8 cellular contexts compared by ENCODE assay signal in the genomic region with DNA sequence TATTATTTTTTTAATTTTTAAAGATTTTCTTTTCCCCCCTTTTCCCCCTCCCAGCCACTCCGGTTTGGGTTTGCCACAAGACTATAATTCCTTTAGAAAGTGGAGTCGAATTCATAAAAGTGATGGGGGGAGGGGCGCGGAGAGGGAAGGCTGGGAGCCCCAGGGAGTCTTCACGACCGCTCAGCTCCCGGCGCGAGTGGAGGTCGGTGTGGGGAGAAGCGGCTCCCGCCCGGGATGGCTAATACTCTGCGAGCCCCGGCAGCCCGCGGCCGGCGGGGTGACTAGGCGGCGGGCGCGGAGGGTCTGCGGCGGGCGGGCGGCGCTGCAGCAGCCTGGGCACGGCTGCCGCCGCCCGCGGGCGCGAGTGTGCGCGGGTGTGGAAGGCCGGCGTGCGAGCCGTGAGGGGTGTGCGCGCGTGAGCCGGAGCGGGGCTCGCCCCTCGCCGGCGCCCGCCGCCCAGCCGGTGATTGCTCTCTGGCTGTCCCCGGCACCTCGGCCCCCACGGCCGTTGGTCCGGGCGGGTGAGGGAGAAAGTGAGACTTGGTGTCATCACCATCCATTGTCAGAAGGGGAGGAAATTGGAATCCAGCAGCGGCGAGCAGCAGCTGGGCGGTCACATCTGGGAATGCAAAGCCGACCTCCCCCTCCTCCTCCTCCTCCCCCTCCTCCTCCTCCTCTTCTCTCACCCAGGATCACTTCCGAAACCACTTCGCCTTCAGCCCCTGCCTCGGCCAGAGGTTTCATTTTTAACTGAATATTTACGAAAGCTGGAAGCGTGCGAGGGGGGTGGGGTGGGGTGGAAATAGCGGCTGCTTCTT. TPM values are rescaled to one million over a fixed set of nuclear protein-coding genes. Genes with fewer than 3 reads are reported as not detected.
DNase-seq lines count a peak whose midpoint lies in the region; ATAC-seq and TF ChIP-seq lines count a peak whose summit lies in the region.

A gene with protein sequence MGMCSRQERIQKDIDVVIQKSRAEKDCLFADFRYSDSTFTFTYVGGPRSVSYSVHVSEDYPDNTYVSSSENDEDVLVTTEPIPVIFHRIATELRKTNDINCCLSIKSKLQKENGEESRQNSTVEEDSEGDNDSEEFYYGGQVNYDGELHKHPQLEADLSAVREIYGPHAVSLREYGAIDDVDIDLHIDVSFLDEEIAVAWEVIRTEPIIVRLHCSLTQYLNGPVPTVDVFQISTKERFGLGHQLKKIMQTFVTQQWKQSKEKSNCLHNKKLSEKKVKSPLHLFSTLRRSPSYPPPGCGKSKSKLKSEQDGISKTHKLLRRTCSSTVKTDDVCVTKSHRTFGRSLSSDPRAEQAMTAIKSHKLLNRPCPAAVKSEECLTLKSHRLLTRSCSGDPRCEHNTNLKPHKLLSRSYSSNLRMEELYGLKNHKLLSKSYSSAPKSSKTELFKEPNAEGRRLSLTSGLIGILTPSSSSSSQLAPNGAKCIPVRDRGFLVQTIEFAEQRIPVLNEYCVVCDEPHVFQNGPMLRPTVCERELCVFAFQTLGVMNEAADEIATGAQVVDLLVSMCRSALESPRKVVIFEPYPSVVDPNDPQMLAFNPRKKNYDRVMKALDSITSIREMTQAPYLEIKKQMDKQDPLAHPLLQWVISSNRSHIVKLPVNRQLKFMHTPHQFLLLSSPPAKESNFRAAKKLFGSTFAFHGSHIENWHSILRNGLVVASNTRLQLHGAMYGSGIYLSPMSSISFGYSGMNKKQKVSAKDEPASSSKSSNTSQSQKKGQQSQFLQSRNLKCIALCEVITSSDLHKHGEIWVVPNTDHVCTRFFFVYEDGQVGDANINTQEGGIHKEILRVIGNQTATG (plus strand): TSS at position 377 of the 818 bp plus-strand sequence. CDS start 459 bp downstream, outside the sequence.

- H3K4me1 Mint-ChIP-seq in activated T-helper 1 cell treated with anti-CD3 and anti-CD28 coated beads, Interleukin-12 subunit alpha, Interleukin-12 subunit beta, Interleukin-2, Interleukin-4 antibody, amounts not matched to agents 30 ng/mL and 10 ng/mL and 1 ng/mL, durations not matched to agents 14 hours and 24 hours and 36 hours (ENCODE audit: low read depth): peaks cover 47% of the 10 kb centered on the region
- H3K4me1 Mint-ChIP-seq in natural killer cell treated with Interleukin-12 subunit alpha and Interleukin-12 subunit beta and Interleukin-15 and Interleukin-18, amount 100 ng/mL, for 72 hours (ENCODE audit: low read depth in 2 of 2): peaks cover 36 to 43% of the 10 kb centered on the region in 2 donors

- no peaks in the 10 kb centered on the region for H3K36me3 ChIP-seq in OCI-LY3 (replicated peaks; ENCODE audit: low read depth, low read length)

- H3K4me3 Mint-ChIP-seq in activated T-helper 1 cell treated with anti-CD3 and anti-CD28 coated beads, Interleukin-12 subunit alpha, Interleukin-12 subunit beta, Interleukin-2, Interleukin-4 antibody, amounts not matched to agents 30 ng/mL and 10 ng/mL and 1 ng/mL, durations not matched to agents 14 hours and 24 hours and 36 hours: peak within 1 kb of the TSS; percentile 97
- H3K4me3 Mint-ChIP-seq in natural killer cell treated with Interleukin-12 subunit alpha and Interleukin-12 subunit beta and Interleukin-15 and Interleukin-18, amount 100 ng/mL, for 72 hours: peak within 1 kb of the TSS; percentile 92

- H3K79me2 ChIP-seq in OCI-LY3 (ENCODE audit: low read length): peaks cover 26% of the 10 kb centered on the region

- no peaks in the 10 kb centered on the region for H4K20me1 ChIP-seq in OCI-LY3 (ENCODE audit: insufficient read depth, low read length)

- peaks cover 14% of the 10 kb centered on the region for H3K36me3 Mint-ChIP-seq in activated T-helper 1 cell treated with anti-CD3 and anti-CD28 coated beads, Interleukin-12 subunit alpha, Interleukin-12 subunit beta, Interleukin-2, Interleukin-4 antibody, amounts not matched to agents 30 ng/mL and 10 ng/mL and 1 ng/mL, durations not matched to agents 14 hours and 24 hours and 36 hours (ENCODE audit: low read depth)
- peaks cover 7% of the 10 kb centered on the region for H3K36me3 Mint-ChIP-seq in natural killer cell treated with Interleukin-12 subunit alpha and Interleukin-12 subunit beta and Interleukin-15 and Interleukin-18, amount 100 ng/mL, for 72 hours

- intact Hi-C loops in activated T-helper 1 cell treated with anti-CD3 and anti-CD28 coated beads, Interleukin-12 subunit alpha, Interleukin-12 subunit beta, Interleukin-2, Interleukin-4 antibody, amounts not matched to agents 30 ng/mL and 10 ng/mL and 1 ng/mL, durations not matched to agents 14 hours and 24 hours and 36 hours (cut with micrococcal nuclease): loop anchor here (1.0 to 2.0 kb wide), 3 partner anchors 102 to 226 kb away; partner anchors contain the start of gene EMB

- H3K27ac Mint-ChIP-seq in activated T-helper 1 cell treated with anti-CD3 and anti-CD28 coated beads, Interleukin-12 subunit alpha, Interleukin-12 subunit beta, Interleukin-2, Interleukin-4 antibody, amounts not matched to agents 30 ng/mL and 10 ng/mL and 1 ng/mL, durations not matched to agents 14 hours and 24 hours and 36 hours: peak within 1 kb of the TSS; percentile 99
- H3K27ac Mint-ChIP-seq in natural killer cell treated with Interleukin-12 subunit alpha and Interleukin-12 subunit beta and Interleukin-15 and Interleukin-18, amount 100 ng/mL, for 72 hours: peak within 1 kb of the TSS; percentile 89 to 97

- peak; percentile 52 for ATAC-seq in HG02981 (IDR thresholded peaks at IDR 0.05; ENCODE audit: unreplicated experiment)
- peak; percentile 81 to 82 for ATAC-seq in natural killer cell treated with Interleukin-12 subunit alpha and Interleukin-12 subunit beta and Interleukin-15 and Interleukin-18, amount 100 ng/mL, for 72 hours

- H3K9me3 ChIP-seq in OCI-LY3 (ENCODE audit: insufficient read depth, low read length): no peaks in the 10 kb centered on the region

- peak within 1 kb of the TSS; percentile 68 for H3K4me2 ChIP-seq in OCI-LY3 (ENCODE audit: low read length)

- peak; percentile 82 for DNase-seq in DMS53 (lab: John Stamatoyannopoulos, UW)
- DNase-seq in DMS53 treated with DMSO at 0.1 percent for 48 hours (lab: John Stamatoyannopoulos, UW; ENCODE audit: unreplicated experiment): no peak
- DNase-seq in activated T-helper 1 cell treated with anti-CD3 and anti-CD28 coated beads, Interleukin-12 subunit alpha, Interleukin-12 subunit beta, Interleukin-2, Interleukin-4 antibody, amounts not matched to agents 30 ng/mL and 10 ng/mL and 1 ng/mL, durations not matched to agents 14 hours and 24 hours and 36 hours (ENCODE audit: low spot score): peak; percentile 36
- peak; percentile 33 for DNase-seq in fibroblast of pulmonary artery (ENCODE audit: low read depth)
- peak; percentile 78 for DNase-seq in natural killer cell treated with Interleukin-12 subunit alpha and Interleukin-12 subunit beta and Interleukin-15 and Interleukin-18, amount 100 ng/mL, for 72 hours (ENCODE audit: low spot score)
- peak in 34 of 49 donors; percentile 7 to 68 (median 36) for DNase-seq in substantia nigra (lab: John Stamatoyannopoulos, UW)

- H3K27me3 Mint-ChIP-seq in activated T-helper 1 cell treated with anti-CD3 and anti-CD28 coated beads, Interleukin-12 subunit alpha, Interleukin-12 subunit beta, Interleukin-2, Interleukin-4 antibody, amounts not matched to agents 30 ng/mL and 10 ng/mL and 1 ng/mL, durations not matched to agents 14 hours and 24 hours and 36 hours (ENCODE audit: insufficient read depth): no peaks in the 10 kb centered on the region
- no peaks in the 10 kb centered on the region for H3K27me3 Mint-ChIP-seq in natural killer cell treated with Interleukin-12 subunit alpha and Interleukin-12 subunit beta and Interleukin-15 and Interleukin-18, amount 100 ng/mL, for 72 hours

- no peak within 1 kb of the TSS for H2AFZ ChIP-seq in OCI-LY3 (ENCODE audit: low read depth, low read length)

- peaks cover 13% of the 10 kb centered on the region; the same call in 1 of the 2 replicates for H3K4me1 ChIP-seq in OCI-LY3 (ENCODE audit: low read length)

- no peak for TF ChIP-seq CTCF in OCI-LY3 (IDR thresholded peaks at IDR 0.05; ENCODE audit: low read depth, low read length)
- TF ChIP-seq CTCF in fibroblast of pulmonary artery (IDR thresholded peaks at IDR 0.05; ENCODE audit: low read length, missing control alignments): no peak

- H3K9me3 Mint-ChIP-seq in activated T-helper 1 cell treated with anti-CD3 and anti-CD28 coated beads, Interleukin-12 subunit alpha, Interleukin-12 subunit beta, Interleukin-2, Interleukin-4 antibody, amounts not matched to agents 30 ng/mL and 10 ng/mL and 1 ng/mL, durations not matched to agents 14 hours and 24 hours and 36 hours: no peaks in the 10 kb centered on the region
- H3K9me3 Mint-ChIP-seq in natural killer cell treated with Interleukin-12 subunit alpha and Interleukin-12 subunit beta and Interleukin-15 and Interleukin-18, amount 100 ng/mL, for 72 hours: no peaks in the 10 kb centered on the region

- H3K4me3 ChIP-seq in OCI-LY3 (ENCODE audit: low read length) (peak within 1 kb of the TSS; percentile 99), fibroblast of pulmonary artery (replicated peaks; ENCODE audit: low read depth, low read length) (peak within 1 kb of the TSS; percentile 72)

- peak within 1 kb of the TSS; percentile 80 for H3K27ac ChIP-seq in OCI-LY3 (ENCODE audit: low read length)
- peak within 1 kb of the TSS; percentile 59 for H3K27ac ChIP-seq in substantia nigra (ENCODE audit: low read depth, low read length, poor library complexity, severe bottlenecking)

- peak within 1 kb of the TSS; percentile 96 for H3K9ac ChIP-seq in OCI-LY3 (ENCODE audit: low read length)

- H3K27me3 ChIP-seq in OCI-LY3 (ENCODE audit: low read depth, low read length): no peaks in the 10 kb centered on the region

RNA-seq across cellular contexts. Expression of the gene that starts here (rescaled TPM):
- 22.9 and 23.0 TPM in 2 replicates for total RNA-seq in activated T-helper 1 cell treated with anti-CD3 and anti-CD28 coated beads, Interleukin-12 subunit alpha, Interleukin-12 subunit beta, Interleukin-2, Interleukin-4 antibody, amounts not matched to agents 30 ng/mL and 10 ng/mL and 1 ng/mL, durations not matched to agents 14 hours and 24 hours and 36 hours
- total RNA-seq in natural killer cell treated with Interleukin-12 subunit alpha and Interleukin-12 subunit beta and Interleukin-15 and Interleukin-18, amount 100 ng/mL, for 72 hours: 10 to 100 TPM; 58.2 to 62.5 TPM
